10 cellular contexts compared by ENCODE assay signal in the genomic region with DNA sequence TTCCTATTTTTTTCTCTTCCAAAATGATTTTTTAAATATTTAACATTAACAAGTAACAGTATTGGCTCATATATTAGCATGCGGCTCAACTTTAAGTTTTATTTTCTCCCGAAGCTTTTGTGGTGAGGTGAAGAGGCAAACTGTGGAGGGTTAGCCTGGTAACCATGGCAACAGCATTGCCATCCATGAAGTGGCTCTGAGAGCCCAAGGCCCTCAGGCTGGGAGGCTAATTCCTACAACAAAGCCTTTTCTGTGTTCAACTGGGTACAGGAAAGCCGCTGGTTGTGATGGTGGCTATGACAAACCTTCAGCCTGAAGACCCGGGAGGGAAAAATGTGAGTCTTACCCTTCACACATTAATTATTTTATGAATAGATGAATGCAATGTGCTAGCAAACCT. TPM values are rescaled to one million over a fixed set of nuclear protein-coding genes. Genes with fewer than 3 reads are reported as not detected.
A peak's percentile ranks its signal among the peaks of the same experiment; 100 is the strongest.
DNase-seq lines count a peak whose midpoint lies in the region; ATAC-seq, FAIRE-seq and TF ChIP-seq lines count a peak whose summit lies in the region.
"Had no signal": no experiment of that assay in that cellular context is flagged by ENCODE, and none has a peak within 500 bp of the region (broad histone marks: within the 10 kb centered on the region; RNA-seq: fewer than 3 reads in every experiment).

No MANE protein-coding gene starts in this region.

- DNase-seq in NCI-H1092 treated with DMSO at 0.1 percent for 48 hours (lab: John Stamatoyannopoulos, UW), result peak; percentile 91
- DNase-seq in NCI-H2227 treated with DMSO at 0.1 percent for 48 hours (lab: John Stamatoyannopoulos, UW), result peak; percentile 77
- peak; percentile 5 to 25 for DNase-seq in frontal cortex (ENCODE audit: low spot score in 2 of 2)
- DNase-seq in retinal pigment epithelial cell (ENCODE audit: low read depth), result peak; percentile 26
- DNase-seq in activated naive CD4-positive, alpha-beta T cell treated with anti-CD3 and anti-CD28 coated beads, Interleukin-2, amount 50 U/mL, for 72 hours (ENCODE audit: low spot score in 2 of 2), result no peak
- DNase-seq in amniotic stem cell (lab: John Stamatoyannopoulos, UW), result no peak
- DNase-seq: activated naive CD4-positive, alpha-beta T cell treated with Interleukin-2 at 50 U/mL for 16 hours; natural killer cell; NCI-H2171 treated with DMSO at 0.1 percent for 48 hours had no signal

- peaks cover 0 to 5% of the 10 kb centered on the region in 2 donors for H3K9me3 Mint-ChIP-seq in activated naive CD4-positive, alpha-beta T cell treated with anti-CD3 and anti-CD28 coated beads, Interleukin-2, amount 50 U/mL, for 72 hours

- H3K36me3 Mint-ChIP-seq in activated naive CD4-positive, alpha-beta T cell treated with anti-CD3 and anti-CD28 coated beads, Interleukin-2, amount 50 U/mL, for 72 hours, result no peaks in the 10 kb centered on the region
- H3K36me3 Mint-ChIP-seq: natural killer cell had no signal

- ATAC-seq in activated naive CD4-positive, alpha-beta T cell treated with anti-CD3 and anti-CD28 coated beads, Interleukin-2, amount 50 U/mL, for 72 hours, result no peak
- ATAC-seq in HG03039 (IDR thresholded peaks at IDR 0.05; ENCODE audit: unreplicated experiment), result no peak
- ATAC-seq: natural killer cell had no signal

- no peak for FAIRE-seq in frontal cortex (lab: Jason Lieb, UNC)

- no peak overlapping the region for H3K4me3 ChIP-seq in retinal pigment epithelial cell (ENCODE audit: low read length)

- H3K27ac Mint-ChIP-seq in activated naive CD4-positive, alpha-beta T cell treated with anti-CD3 and anti-CD28 coated beads, Interleukin-2, amount 50 U/mL, for 72 hours, result no peak overlapping the region
- H3K27ac Mint-ChIP-seq: natural killer cell had no signal

- no peak for TF ChIP-seq CTCF in retinal pigment epithelial cell (conservative IDR thresholded peaks at IDR 0.05; ENCODE audit: low read depth, low read length)

RNA-seq across cellular contexts. Expression of a gene that starts 56.6 kb away (rescaled TPM):
- 0.41 TPM for total RNA-seq in frontal cortex
- under 1 TPM; 0.02 TPM for total RNA-seq in activated naive CD4-positive, alpha-beta T cell treated with anti-CD3 and anti-CD28 coated beads, Interleukin-2, amount 50 U/mL, for 72 hours

Comparison
In these comparisons a context has a peak if more than half of its experiments do, and no peak if none do; other contexts are left out.
1. DNase-seq: peak in NCI-H1092 treated with DMSO at 0.1 percent for 48 hours (single experiment), NCI-H2227 treated with DMSO at 0.1 percent for 48 hours (single experiment), frontal cortex (2 of 2) and retinal pigment epithelial cell (single experiment); none in activated naive CD4-positive, alpha-beta T cell treated with anti-CD3 and anti-CD28 coated beads, Interleukin-2, amount 50 U/mL, for 72 hours (0 of 2) and amniotic stem cell (single experiment).